Comparison of ENCODE assay signal across 21 cellular contexts in the genomic region with DNA sequence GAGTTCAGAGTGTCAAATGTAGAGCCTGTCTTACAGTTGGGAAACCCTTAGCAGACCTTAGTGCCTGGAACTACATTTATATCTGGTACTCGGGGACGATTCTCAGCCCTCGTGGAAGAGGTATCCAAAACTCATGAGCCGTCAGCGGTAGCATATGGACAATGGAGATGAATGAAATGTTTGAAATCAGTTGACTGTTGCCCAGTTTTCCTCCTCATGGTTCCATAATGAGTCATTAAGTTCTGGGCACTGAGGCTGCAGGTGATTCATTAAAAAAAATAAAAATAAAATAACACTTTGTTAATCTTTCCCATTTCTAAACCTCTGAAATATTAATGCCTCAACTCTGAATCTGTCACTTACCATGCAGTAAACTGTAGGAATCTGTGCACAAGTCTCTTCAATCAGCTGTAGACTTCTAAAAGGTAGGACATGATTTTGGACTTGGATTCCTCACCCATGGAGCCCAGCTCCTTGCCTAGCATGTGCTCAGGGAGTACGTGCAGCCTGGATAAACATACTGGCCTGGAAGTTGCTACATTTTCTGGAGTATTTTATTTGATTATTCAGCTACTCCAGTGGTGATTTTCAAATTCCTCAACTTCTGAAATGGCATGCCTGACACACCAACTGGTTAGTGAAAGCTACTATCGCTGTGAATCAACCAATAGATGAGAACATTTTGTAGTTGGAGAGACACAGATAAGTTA.
DNase-seq lines count a peak whose midpoint lies in the region; ATAC-seq, FAIRE-seq and TF ChIP-seq lines count a peak whose summit lies in the region.
"Had no signal": no experiment of that assay in that cellular context is flagged by ENCODE, and none has a peak within 500 bp of the region (broad histone marks: within the 10 kb centered on the region; RNA-seq: fewer than 3 reads in every experiment).

No MANE protein-coding gene starts in this region.

- H3K27me3 ChIP-seq in RWPE2 (ENCODE audit: insufficient read depth, poor library complexity, severe bottlenecking) (no peaks in the 10 kb centered on the region), bronchial epithelial cell (ENCODE audit: control insufficient read depth, insufficient read depth, low read length) (no peaks in the 10 kb centered on the region), thoracic aorta (replicated peaks; ENCODE audit: insufficient read depth) (no peaks in the 10 kb centered on the region), heart left ventricle (no peaks in the 10 kb centered on the region)

- TF ChIP-seq POLR2A in heart left ventricle (IDR thresholded peaks at IDR 0.05): no peak

- H3K4me1 ChIP-seq in RWPE2 (ENCODE audit: insufficient read depth, poor library complexity, severe bottlenecking) (peaks cover 6% of the 10 kb centered on the region), thoracic aorta (ENCODE audit: control insufficient read depth in 1 of 2, low read depth in 2 of 2) (no peaks in the 10 kb centered on the region), heart left ventricle (no peaks in the 10 kb centered on the region)

- H3K36me3 ChIP-seq in RWPE2 (ENCODE audit: low read depth) (no peaks in the 10 kb centered on the region), bronchial epithelial cell (ENCODE audit: control insufficient read depth, insufficient read depth, low read length) (no peaks in the 10 kb centered on the region), thoracic aorta (no peaks in the 10 kb centered on the region), heart left ventricle (no peaks in the 10 kb centered on the region)

- DNase-seq in M059J (ENCODE audit: low read depth): peak; percentile 77
- DNase-seq in RWPE2 (ENCODE audit: low spot score): no peak
- peak; percentile 12 for DNase-seq in bronchial epithelial cell (ENCODE audit: low read depth)
- DNase-seq in thoracic aorta (ENCODE audit: low spot score): no peak
- DNase-seq in heart left ventricle: no peak
- DNase-seq in SK-N-DZ (ENCODE audit: low spot score): no peak
- no peak for DNase-seq in activated CD4-positive, CD25-positive, alpha-beta regulatory T cell (lab: John Stamatoyannopoulos, UW)
- DNase-seq: DMS53, GDM1, GOT3, IMR-90, NCI-H1694, NCI-H446, NCI-H526, RPMI8226, SIG-M5 had no signal

- H3K27ac ChIP-seq in RWPE2 (ENCODE audit: poor library complexity, severe bottlenecking) (no peak overlapping the region), thoracic aorta (no peak overlapping the region), heart left ventricle (no peak overlapping the region)
- H3K27ac ChIP-seq: KMS-11 had no signal

- intact Hi-C loops in heart left ventricle (cut with DNase I): no loop called here

- H3K4me3 ChIP-seq in RWPE2 (ENCODE audit: severe bottlenecking) (no peak overlapping the region), bronchial epithelial cell (ENCODE audit: low read depth, low read length) (no peak overlapping the region), thoracic aorta (no peak overlapping the region), heart left ventricle (no peak overlapping the region)

- peak; percentile 62 for ATAC-seq in RWPE2 (ENCODE audit: low read depth)
- peak; percentile 33 for ATAC-seq in thoracic aorta (ENCODE audit: insufficient number of reproducible peaks, low FRiP score, low read depth)
- ATAC-seq in heart left ventricle: no peak
- ATAC-seq: HCT116, SK-N-SH treated with all-trans-retinoic acid at 6 μM for 48 hours had no signal

- TF ChIP-seq CTCF in RWPE2 (IDR thresholded peaks at IDR 0.05; ENCODE audit: poor library complexity, severe bottlenecking): no peak
- TF ChIP-seq CTCF in bronchial epithelial cell (IDR thresholded peaks at IDR 0.05; ENCODE audit: insufficient read depth, low read length, severe bottlenecking): no peak
- no peak for TF ChIP-seq CTCF in thoracic aorta (IDR thresholded peaks at IDR 0.05)
- TF ChIP-seq CTCF in heart left ventricle (IDR thresholded peaks at IDR 0.05): no peak

- no peaks in the 10 kb centered on the region for H3K9me3 ChIP-seq in RWPE2 (ENCODE audit: severe bottlenecking)
- no peaks in the 10 kb centered on the region for H3K9me3 ChIP-seq in thoracic aorta
- no peaks in the 10 kb centered on the region for H3K9me3 ChIP-seq in heart left ventricle

- no peak for FAIRE-seq in bronchial epithelial cell (lab: Jason Lieb, UNC)
- FAIRE-seq: A204.1, D721Med had no signal

- WGBS in heart left ventricle, 4 donors: 78 to 83% (median 80%) methylated on average over 7 of the region's 7 CpGs

Comparison
In these comparisons a context has a peak if more than half of its experiments do, and no peak if none do; other contexts are left out.
1. DNase-seq: peak in M059J (single experiment) and bronchial epithelial cell (single experiment); none in RWPE2 (single experiment), thoracic aorta (single experiment), heart left ventricle (0 of 5), SK-N-DZ (single experiment) and activated CD4-positive, CD25-positive, alpha-beta regulatory T cell (0 of 4).
2. ATAC-seq: peak in RWPE2 (single experiment) and thoracic aorta (single experiment); none in heart left ventricle (0 of 4).